ENCODE assay signal across 8 cellular contexts in the genomic region with DNA sequence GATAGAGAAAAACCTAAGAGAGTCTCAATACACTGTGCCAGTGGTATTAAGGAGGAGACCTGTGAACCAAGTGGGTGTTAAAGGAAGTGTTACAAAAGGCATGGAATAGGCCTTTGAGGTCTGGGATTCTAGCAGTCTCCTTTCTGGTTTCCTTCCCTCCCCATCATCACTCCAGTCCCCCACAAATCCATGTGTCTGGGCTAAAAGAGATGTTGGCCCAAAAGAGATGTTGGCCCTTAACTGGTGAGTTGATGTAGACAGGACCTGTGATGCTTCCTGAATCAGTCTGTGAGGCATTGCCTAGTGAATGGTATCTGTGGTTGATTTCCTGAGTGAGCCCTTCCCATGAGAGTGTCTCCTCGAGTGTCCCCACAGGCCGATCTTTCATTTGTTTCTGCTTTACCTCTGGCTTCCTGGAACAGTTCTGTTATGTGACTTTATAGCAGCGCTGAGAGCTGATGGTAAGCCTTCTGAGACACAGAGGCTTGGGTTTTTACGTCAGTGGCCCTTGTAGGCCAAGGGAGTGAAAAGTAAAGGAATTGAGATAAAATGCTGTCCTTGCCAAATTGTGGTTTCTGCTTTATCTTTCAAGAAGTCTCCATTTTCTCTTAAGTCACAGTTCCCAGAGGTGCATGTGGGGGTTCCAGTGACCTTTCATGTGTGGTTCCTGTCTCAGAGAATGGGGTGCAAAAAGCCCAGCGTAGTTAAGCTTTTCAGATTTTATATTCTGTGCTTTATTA.
A peak's percentile ranks its signal among the peaks of the same experiment; 100 is the strongest.
DNase-seq lines count a peak whose midpoint lies in the region; ATAC-seq and TF ChIP-seq lines count a peak whose summit lies in the region.

No MANE protein-coding gene starts in this region.

- intact Hi-C loops in dendritic cell treated with granulocyte-macrophage colony-stimulating factor and Interleukin-4, amounts not matched to agents 40 ng/mL and 50 ng/mL, for 4 days (cut with micrococcal nuclease) = no loop called here

- no peaks in the 10 kb centered on the region for H3K9me3 Mint-ChIP-seq in CD4-positive, CD25-positive, alpha-beta regulatory T cell
- no peaks in the 10 kb centered on the region for H3K9me3 Mint-ChIP-seq in dendritic cell treated with granulocyte-macrophage colony-stimulating factor and Interleukin-4, amounts not matched to agents 40 ng/mL and 50 ng/mL, for 4 days
- H3K9me3 Mint-ChIP-seq in nephron = no peaks in the 10 kb centered on the region

- H3K4me1 ChIP-seq in CD4-positive, CD25-positive, alpha-beta regulatory T cell (ENCODE audit: control insufficient read depth, insufficient read depth, low read length, poor library complexity, severe bottlenecking) = peaks cover 78% of the 10 kb centered on the region

- ATAC-seq in CD4-positive, CD25-positive, alpha-beta regulatory T cell (ENCODE audit: low read depth in 2 of 2) = peak; percentile 66 to 71
- ATAC-seq in GM21717 (IDR thresholded peaks at IDR 0.05; ENCODE audit: unreplicated experiment) = peak; percentile 27

- peak overlapping the region; percentile 89 for H3K4me3 ChIP-seq in CD4-positive, CD25-positive, alpha-beta regulatory T cell (ENCODE audit: low read depth, low read length)

- H3K36me3 ChIP-seq in CD4-positive, CD25-positive, alpha-beta regulatory T cell (ENCODE audit: control insufficient read depth, insufficient read depth, low read length) = peaks cover 40% of the 10 kb centered on the region

- H3K27ac Mint-ChIP-seq in CD4-positive, CD25-positive, alpha-beta regulatory T cell = peak overlapping the region; percentile 93 to 99 (median 98)
- peak overlapping the region; percentile 92 for H3K27ac Mint-ChIP-seq in dendritic cell treated with granulocyte-macrophage colony-stimulating factor and Interleukin-4, amounts not matched to agents 40 ng/mL and 50 ng/mL, for 4 days
- peak overlapping the region; percentile 88 to 95 (median 92) for H3K27ac Mint-ChIP-seq in nephron

- peak; percentile 26 to 71 (median 61) for DNase-seq in CD4-positive, CD25-positive, alpha-beta regulatory T cell
- DNase-seq in T-helper 1 cell (peak; percentile 20 to 71 (median 46)), NCI-H1092 treated with DMSO at 0.1 percent for 48 hours (lab: John Stamatoyannopoulos, UW) (no peak), GM10266 (ENCODE audit: extremely low spot score) (no peak), amygdala (lab: John Stamatoyannopoulos, UW) (no peak)

- peak overlapping the region; percentile 70 to 85 (median 82) for H3K4me3 Mint-ChIP-seq in CD4-positive, CD25-positive, alpha-beta regulatory T cell
- H3K4me3 Mint-ChIP-seq in dendritic cell treated with granulocyte-macrophage colony-stimulating factor and Interleukin-4, amounts not matched to agents 40 ng/mL and 50 ng/mL, for 4 days = peak overlapping the region; percentile 46
- H3K4me3 Mint-ChIP-seq in nephron = peak overlapping the region in 2 of 3 experiments; percentile 11 to 17

- no peaks in the 10 kb centered on the region for H3K9me3 ChIP-seq in CD4-positive, CD25-positive, alpha-beta regulatory T cell (ENCODE audit: control insufficient read depth in 2 of 2, low read length in 2 of 2)

- H3K27me3 Mint-ChIP-seq in CD4-positive, CD25-positive, alpha-beta regulatory T cell = no peaks in the 10 kb centered on the region
- H3K27me3 Mint-ChIP-seq in dendritic cell treated with granulocyte-macrophage colony-stimulating factor and Interleukin-4, amounts not matched to agents 40 ng/mL and 50 ng/mL, for 4 days = no peaks in the 10 kb centered on the region
- no peaks in the 10 kb centered on the region for H3K27me3 Mint-ChIP-seq in nephron (ENCODE audit: low read depth)

- H3K36me3 Mint-ChIP-seq in CD4-positive, CD25-positive, alpha-beta regulatory T cell = peaks cover 42% of the 10 kb centered on the region
- peaks cover 70% of the 10 kb centered on the region for H3K36me3 Mint-ChIP-seq in dendritic cell treated with granulocyte-macrophage colony-stimulating factor and Interleukin-4, amounts not matched to agents 40 ng/mL and 50 ng/mL, for 4 days (ENCODE audit: low read depth)
- H3K36me3 Mint-ChIP-seq in nephron (ENCODE audit: low read depth) = peaks cover 37% of the 10 kb centered on the region

- peaks cover 51 to 91% (median 72%) of the 10 kb centered on the region in 4 donors for H3K4me1 Mint-ChIP-seq in CD4-positive, CD25-positive, alpha-beta regulatory T cell
- H3K4me1 Mint-ChIP-seq in dendritic cell treated with granulocyte-macrophage colony-stimulating factor and Interleukin-4, amounts not matched to agents 40 ng/mL and 50 ng/mL, for 4 days (ENCODE audit: low read depth) = peaks cover 42% of the 10 kb centered on the region
- H3K4me1 Mint-ChIP-seq in nephron = peaks cover 75% of the 10 kb centered on the region

- H3K27me3 ChIP-seq in CD4-positive, CD25-positive, alpha-beta regulatory T cell (ENCODE audit: control insufficient read depth, insufficient read depth, low read length) = no peaks in the 10 kb centered on the region

- peak overlapping the region; percentile 87 for H3K27ac ChIP-seq in CD4-positive, CD25-positive, alpha-beta regulatory T cell (ENCODE audit: insufficient read depth, low read length, poor library complexity, severe bottlenecking)

- no peak for TF ChIP-seq CTCF in nephron (IDR thresholded peaks at IDR 0.05; ENCODE audit: unreplicated experiment in 3 of 3)
- no peak for TF ChIP-seq CTCF in GM10266 (IDR thresholded peaks at IDR 0.05; ENCODE audit: control insufficient read depth, insufficient read depth, low read depth, missing control alignments)

Comparison
In these comparisons a context has a peak if more than half of its experiments do, and no peak if none do; other contexts are left out.
1. DNase-seq: peak in CD4-positive, CD25-positive, alpha-beta regulatory T cell (3 of 3) and T-helper 1 cell (5 of 5); none in NCI-H1092 treated with DMSO at 0.1 percent for 48 hours (single experiment), GM10266 (single experiment) and amygdala (0 of 56).
2. H3K4me3 Mint-ChIP-seq: peak in every context shown above with its lines; median percentile 82 in CD4-positive, CD25-positive, alpha-beta regulatory T cell; 46 in dendritic cell treated with granulocyte-macrophage colony-stimulating factor and Interleukin-4, amounts not matched to agents 40 ng/mL and 50 ng/mL, for 4 days; 14 in nephron.
3. Peak in every context shown above with its lines, with median percentiles within 50 percentile points of each other: H3K27ac Mint-ChIP-seq.